15 cellular contexts compared by ENCODE assay signal in genomic region chr2:49248506-49248905, GRCh38.
DNase-seq lines count a peak whose midpoint lies in the region; ATAC-seq, FAIRE-seq and TF ChIP-seq lines count a peak whose summit lies in the region.
"Had no signal": no experiment of that assay in that cellular context is flagged by ENCODE, and none has a peak within 500 bp of the region (broad histone marks: within the 10 kb centered on the region; RNA-seq: fewer than 3 reads in every experiment).

No MANE protein-coding gene starts in this region.

- no peaks in the 10 kb centered on the region for H3K36me3 Mint-ChIP-seq in MCF 10A (ENCODE audit: insufficient read depth, unreplicated experiment)
- H3K36me3 Mint-ChIP-seq in endodermal cell (ENCODE audit: low read depth) = no peaks in the 10 kb centered on the region
- H3K36me3 Mint-ChIP-seq: natural killer cell had no signal

- POLR2A ChIA-PET in MCF 10A (lab: Yijun Ruan, JAX) = interaction anchor here (0.7 kb wide), 1 partner anchor 348 kb away, joined by 3 read pairs; no protein-coding TSS in a partner anchor

- H3K9me2 ChIP-seq in Karpas-422 (replicated peaks; ENCODE audit: insufficient read depth, low read length) = no peaks in the 10 kb centered on the region

- H2AFZ ChIP-seq in Karpas-422 (ENCODE audit: low read length) = no peak overlapping the region

- no peaks in the 10 kb centered on the region for H3K9me3 ChIP-seq in breast epithelium
- H3K9me3 ChIP-seq in right atrium auricular region = peaks cover 0 to 3% of the 10 kb centered on the region in 2 donors
- H3K9me3 ChIP-seq in Karpas-422 (ENCODE audit: low read length) = no peaks in the 10 kb centered on the region
- H3K9me3 ChIP-seq in endodermal cell (ENCODE audit: control insufficient read depth, low read length) = no peaks in the 10 kb centered on the region

- ATAC-seq in GM19463 (IDR thresholded peaks at IDR 0.05; ENCODE audit: unreplicated experiment) = no peak
- ATAC-seq: natural killer cell had no signal

- H3K27ac Mint-ChIP-seq in MCF 10A (ENCODE audit: low read depth, unreplicated experiment) (no peak overlapping the region), endodermal cell (no peak overlapping the region)
- H3K27ac Mint-ChIP-seq: activated CD4-positive, alpha-beta memory T cell treated with anti-CD3 and anti-CD28 coated beads, Interleukin-2, amount 10 ng/mL, durations not matched to agents 7 days and 5 days; natural killer cell had no signal

- no peaks in the 10 kb centered on the region for H4K20me1 ChIP-seq in Karpas-422 (ENCODE audit: insufficient read depth, low read depth, low read length)

- H3K27me3 Mint-ChIP-seq in MCF 10A (ENCODE audit: insufficient read depth, unreplicated experiment) = no peaks in the 10 kb centered on the region
- no peaks in the 10 kb centered on the region for H3K27me3 Mint-ChIP-seq in endodermal cell (ENCODE audit: insufficient read depth)
- H3K27me3 Mint-ChIP-seq: activated CD4-positive, alpha-beta memory T cell treated with anti-CD3 and anti-CD28 coated beads, Interleukin-2, amount 10 ng/mL, durations not matched to agents 7 days and 5 days had no signal

- BruUV-seq in MCF 10A (replicated peaks; lab: Mats Ljungman, UMichigan) = no TSS peak

- H3K9me3 Mint-ChIP-seq in MCF 10A (ENCODE audit: unreplicated experiment) (peaks cover 2% of the 10 kb centered on the region), endodermal cell (peaks cover 15% of the 10 kb centered on the region)

- TF ChIP-seq CTCF in MCF 10A (IDR thresholded peaks at IDR 0.05; ENCODE audit: unreplicated experiment) (no peak), breast epithelium (IDR thresholded peaks at IDR 0.05) (no peak), right atrium auricular region (IDR thresholded peaks at IDR 0.05) (no peak), endodermal cell (conservative IDR thresholded peaks at IDR 0.05) (no peak)

- H3K4me1 Mint-ChIP-seq in MCF 10A (ENCODE audit: insufficient read depth, unreplicated experiment) (peaks cover 11% of the 10 kb centered on the region), endodermal cell (no peaks in the 10 kb centered on the region)
- H3K4me1 Mint-ChIP-seq: activated CD4-positive, alpha-beta memory T cell treated with anti-CD3 and anti-CD28 coated beads, Interleukin-2, amount 10 ng/mL, durations not matched to agents 7 days and 5 days; natural killer cell had no signal

- peak; percentile 27 for FAIRE-seq in urothelium cell line (lab: Jason Lieb, UNC)

- H3K27ac ChIP-seq in breast epithelium = no peak overlapping the region
- no peak overlapping the region for H3K27ac ChIP-seq in right atrium auricular region
- H3K27ac ChIP-seq in Karpas-422 (ENCODE audit: low read length) = no peak overlapping the region
- H3K27ac ChIP-seq in endodermal cell (ENCODE audit: low read depth, low read length) = no peak overlapping the region
- H3K27ac ChIP-seq: cardiac muscle cell, tibial nerve had no signal

- H3K4me3 ChIP-seq in breast epithelium (no peak overlapping the region), right atrium auricular region (no peak overlapping the region), Karpas-422 (ENCODE audit: low read length) (no peak overlapping the region), endodermal cell (ENCODE audit: low read length) (no peak overlapping the region)
- H3K4me3 ChIP-seq: cardiac muscle cell, tibial nerve had no signal

- DNase-seq in MCF 10A (ENCODE audit: unreplicated experiment) = peak; percentile 87
- DNase-seq in breast epithelium (ENCODE audit: low spot score in 2 of 2) = no peak
- peak; percentile 97 for DNase-seq in amniotic epithelial cell (ENCODE audit: low read depth)
- peak; percentile 73 for DNase-seq in right atrium auricular region (ENCODE audit: low spot score)
- DNase-seq in urothelium cell line (ENCODE audit: low spot score) = peak; percentile 75
- DNase-seq in Karpas-422 = no peak
- DNase-seq in endodermal cell = no peak
- DNase-seq: activated CD4-positive, alpha-beta memory T cell treated with anti-CD3 and anti-CD28 coated beads, Interleukin-2, amount 10 ng/mL, durations not matched to agents 7 days and 5 days; head of caudate nucleus; natural killer cell; NCI-H1417 treated with DMSO at 0.1 percent for 48 hours; RPMI8226 had no signal

- H3K4me1 ChIP-seq in breast epithelium (no peaks in the 10 kb centered on the region), right atrium auricular region (no peaks in the 10 kb centered on the region), Karpas-422 (ENCODE audit: low read length) (no peaks in the 10 kb centered on the region), endodermal cell (ENCODE audit: control insufficient read depth, insufficient read depth, low read length) (no peaks in the 10 kb centered on the region)

- no peak overlapping the region for H3K4me2 ChIP-seq in Karpas-422 (ENCODE audit: low read depth, low read length, poor library complexity, severe bottlenecking)

- no peak for TF ChIP-seq POLR2A in breast epithelium (IDR thresholded peaks at IDR 0.05)

- no peaks in the 10 kb centered on the region for H3K36me3 ChIP-seq in breast epithelium
- no peaks in the 10 kb centered on the region for H3K36me3 ChIP-seq in right atrium auricular region
- H3K36me3 ChIP-seq in Karpas-422 (ENCODE audit: insufficient read depth, low read length) = no peaks in the 10 kb centered on the region
- H3K36me3 ChIP-seq in endodermal cell (ENCODE audit: control insufficient read depth, insufficient read depth, low read length) = no peaks in the 10 kb centered on the region
- H3K36me3 ChIP-seq: cardiac muscle cell, tibial nerve had no signal

- H3K27me3 ChIP-seq in breast epithelium (no peaks in the 10 kb centered on the region), right atrium auricular region (no peaks in the 10 kb centered on the region), Karpas-422 (ENCODE audit: low read length) (no peaks in the 10 kb centered on the region), endodermal cell (ENCODE audit: control insufficient read depth, insufficient read depth, low read length, poor library complexity, severe bottlenecking) (no peaks in the 10 kb centered on the region)
- H3K27me3 ChIP-seq: cardiac muscle cell, tibial nerve had no signal

- no peaks in the 10 kb centered on the region for H3K79me2 ChIP-seq in Karpas-422 (ENCODE audit: low read length)

- CTCF ChIA-PET in MCF 10A (lab: Yijun Ruan, JAX) = no interaction called here

- 89% methylated on average over 1 of the region's 1 CpG; no CpG with 5 or more reads in 1 of the 2 experiments for WGBS in endodermal cell (ENCODE audit: insufficient coverage in 1 of 2, insufficient read length in 1 of 2), 2 experiments

- intact Hi-C loops in MCF 10A (cut with micrococcal nuclease) = loop anchor here (5.0 kb wide), 1 partner anchor 301 kb away; no protein-coding TSS in a partner anchor
- intact Hi-C loops in breast epithelium (cut with DNase I; ENCODE audit: low total_unique reads) = no loop called here

- no peak overlapping the region for H3K9ac ChIP-seq in Karpas-422 (ENCODE audit: low read length)
- no peak overlapping the region for H3K9ac ChIP-seq in endodermal cell (ENCODE audit: extremely low read depth, low read length, poor library complexity, severe bottlenecking)

- H3K4me3 Mint-ChIP-seq in MCF 10A (ENCODE audit: unreplicated experiment) = no peak overlapping the region
- H3K4me3 Mint-ChIP-seq in endodermal cell = no peak overlapping the region
- H3K4me3 Mint-ChIP-seq: activated CD4-positive, alpha-beta memory T cell treated with anti-CD3 and anti-CD28 coated beads, Interleukin-2, amount 10 ng/mL, durations not matched to agents 7 days and 5 days; natural killer cell had no signal

Comparison
In these comparisons a context has a peak if more than half of its experiments do, and no peak if none do; other contexts are left out.
1. DNase-seq: peak in MCF 10A (single experiment), amniotic epithelial cell (single experiment), right atrium auricular region (single experiment) and urothelium cell line (single experiment); none in breast epithelium (0 of 2), Karpas-422 (single experiment) and endodermal cell (single experiment).